Comparison of ENCODE assay signal across 8 cellular contexts in the genomic region with DNA sequence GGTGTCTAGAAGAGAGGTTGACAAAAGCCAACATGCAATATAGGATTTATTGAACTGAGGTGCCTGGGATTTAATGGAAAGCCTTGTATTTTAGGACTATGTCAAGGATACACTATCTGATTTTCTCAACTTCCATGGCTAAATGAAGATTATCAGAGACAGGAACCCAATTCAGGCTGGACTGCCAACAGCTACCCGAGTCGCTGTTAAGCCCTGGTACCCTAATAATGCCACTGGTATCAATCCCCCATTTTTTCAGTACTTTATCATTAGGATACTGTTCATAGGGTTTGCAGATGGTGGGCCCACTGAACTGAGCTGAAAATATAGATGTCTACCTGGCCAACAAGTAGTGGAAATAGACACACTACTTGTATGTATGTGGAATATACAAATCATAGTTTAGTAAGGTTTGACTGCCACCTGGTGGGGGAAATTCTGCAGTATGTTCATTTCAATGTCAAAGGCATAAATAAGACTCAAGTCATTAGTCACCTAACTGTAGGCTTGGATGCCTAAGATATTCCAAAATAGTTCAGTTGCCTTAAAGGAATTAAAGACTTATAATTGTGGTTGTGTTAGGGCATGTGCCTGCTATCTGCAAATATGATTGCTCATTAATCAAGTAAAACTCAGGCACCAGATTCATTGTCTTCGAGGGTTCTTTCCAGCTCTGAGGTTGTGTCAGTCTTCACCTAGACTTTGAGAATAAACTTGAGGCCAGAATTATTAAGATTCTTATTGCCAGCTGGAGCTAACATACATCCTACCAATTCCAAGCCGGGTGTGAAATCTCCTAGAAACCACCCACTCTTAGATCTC. TPM values are rescaled to one million over a fixed set of nuclear protein-coding genes. Genes with fewer than 3 reads are reported as not detected.
DNase-seq lines count a peak whose midpoint lies in the region; ATAC-seq and TF ChIP-seq lines count a peak whose summit lies in the region.

No MANE protein-coding gene starts in this region.

- no peak overlapping the region for H3K4me3 ChIP-seq in coronary artery

- DNase-seq in DMS114 treated with DMSO at 0.1 percent for 48 hours (lab: John Stamatoyannopoulos, UW; ENCODE audit: unreplicated experiment) (peak; percentile 17), RPMI7951 (ENCODE audit: low read depth) (peak; percentile 46), iPS DF 4.7 (ENCODE audit: extremely low read depth, low spot score) (peak; percentile 30), coronary artery (ENCODE audit: low spot score) (no peak)
- DNase-seq in stimulated activated CD4-positive, alpha-beta T cell treated with anti-CD3 and anti-CD28 coated beads, Interleukin-12 subunit alpha, Interleukin-12 subunit beta, amount 100 ng/mL, for 4 hours, result peak; percentile 23

- H3K27ac ChIP-seq in angular gyrus (ENCODE audit: low read depth, low read length) (peak overlapping the region; percentile 34), coronary artery (no peak overlapping the region)

- TF ChIP-seq CTCF in coronary artery (IDR thresholded peaks at IDR 0.05), result no peak

- peak; percentile 60 for ATAC-seq in GM19328 (IDR thresholded peaks at IDR 0.05; ENCODE audit: unreplicated experiment)
- peak; percentile 82 for ATAC-seq in HG03469 (IDR thresholded peaks at IDR 0.05; ENCODE audit: unreplicated experiment)

RNA-seq across cellular contexts. Expression of gene NOBOX, which starts 34.1 kb away (rescaled TPM):
- not detected in 2 replicates for total RNA-seq in RPMI7951 (2014; rRNA removed; shearing (Covaris generic))
